8 cellular contexts compared by ENCODE assay signal in genomic region chr4:80184791-80185756, GRCh38. TPM values are rescaled to one million over a fixed set of nuclear protein-coding genes. Genes with fewer than 3 reads are reported as not detected.
DNase-seq lines count a peak whose midpoint lies in the region; ATAC-seq, FAIRE-seq and TF ChIP-seq lines count a peak whose summit lies in the region.

No MANE protein-coding gene starts in this region.

- intact Hi-C loops in aorta (cut with DNase I) = loop anchor here in 1 of 2 donors (5.0 kb wide), 1 partner anchor 113 kb away; the partner anchor contains the start of gene ANTXR2

- DNase-seq in EL = peak; percentile 12
- DNase-seq in bronchial epithelial cell (ENCODE audit: low read depth) = no peak
- no peak for DNase-seq in mesothelial cell of epicardium (ENCODE audit: low spot score in 2 of 2, unreplicated experiment in 2 of 2)
- no peak for DNase-seq in aorta
- no peak for DNase-seq in NCI-H128 (lab: John Stamatoyannopoulos, UW; ENCODE audit: unreplicated experiment)
- no peak for DNase-seq in DMS153 treated with DMSO at 0.1 percent for 48 hours (lab: John Stamatoyannopoulos, UW; ENCODE audit: unreplicated experiment)

- peaks cover 89% of the 10 kb centered on the region for H3K27me3 Mint-ChIP-seq in mesothelial cell of epicardium (ENCODE audit: low read depth)

- peaks cover 24% of the 10 kb centered on the region for H3K4me1 Mint-ChIP-seq in mesothelial cell of epicardium

- H3K9me3 ChIP-seq in Loucy (ENCODE audit: insufficient read depth, low read depth, low read length) (no peaks in the 10 kb centered on the region), aorta (ENCODE audit: control insufficient read depth, low read length) (no peaks in the 10 kb centered on the region)

- no peaks in the 10 kb centered on the region for H3K36me3 Mint-ChIP-seq in mesothelial cell of epicardium

- no peak for FAIRE-seq in bronchial epithelial cell (lab: Jason Lieb, UNC)

- H3K9ac ChIP-seq in Loucy (ENCODE audit: low read depth, low read length, poor library complexity, severe bottlenecking) = peak overlapping the region; percentile 98

- no peak overlapping the region for H3K27ac ChIP-seq in aorta (ENCODE audit: low read depth in 1 of 2, low read length in 2 of 2)

- ATAC-seq in aorta (ENCODE audit: low FRiP score) = no peak
- no peak for ATAC-seq in HG02798 (IDR thresholded peaks at IDR 0.05; ENCODE audit: poor library complexity, unreplicated experiment)

- H3K36me3 ChIP-seq in Loucy (ENCODE audit: insufficient read depth, low read length) (no peaks in the 10 kb centered on the region), bronchial epithelial cell (ENCODE audit: control insufficient read depth, insufficient read depth, low read length) (no peaks in the 10 kb centered on the region), aorta (ENCODE audit: control insufficient read depth in 1 of 2, insufficient read depth in 2 of 2, low read length in 1 of 2) (no peaks in the 10 kb centered on the region)

- H3K4me3 ChIP-seq in Loucy (ENCODE audit: low read length, poor library complexity, severe bottlenecking) = peak overlapping the region; percentile 93
- H3K4me3 ChIP-seq in bronchial epithelial cell (ENCODE audit: low read depth, low read length) = peak overlapping the region; percentile 56
- H3K4me3 ChIP-seq in aorta (ENCODE audit: low read length in 2 of 2) = peak overlapping the region; percentile 31 to 45

- H3K27ac Mint-ChIP-seq in mesothelial cell of epicardium = peak overlapping the region; percentile 44

- no peaks in the 10 kb centered on the region for H4K20me1 ChIP-seq in Loucy (ENCODE audit: insufficient read depth, low read length, poor library complexity, severe bottlenecking)

- H3K4me1 ChIP-seq in Loucy (ENCODE audit: insufficient read depth, low read length, poor library complexity, severe bottlenecking) (peaks cover 61% of the 10 kb centered on the region), aorta (ENCODE audit: control insufficient read depth in 1 of 2, insufficient read depth in 2 of 2, low read length in 2 of 2) (no peaks in the 10 kb centered on the region)

- peak; percentile 18; the same call in 1 of the 2 replicates for TF ChIP-seq CTCF in Loucy (conservative IDR thresholded peaks at IDR 0.05; ENCODE audit: low read length)
- no peak for TF ChIP-seq CTCF in bronchial epithelial cell (IDR thresholded peaks at IDR 0.05; ENCODE audit: insufficient read depth, low read length, severe bottlenecking)
- no peak for TF ChIP-seq CTCF in mesothelial cell of epicardium (IDR thresholded peaks at IDR 0.05; ENCODE audit: unreplicated experiment)

- WGBS in aorta, 2 donors = 3 to 4% methylated on average over 42 to 43 of the region's 43 CpGs

- peaks cover 76% of the 10 kb centered on the region for H3K79me2 ChIP-seq in Loucy (ENCODE audit: insufficient read depth, low read length)

- no peaks in the 10 kb centered on the region for H3K9me3 Mint-ChIP-seq in mesothelial cell of epicardium

- peak overlapping the region; percentile 97 for H3K4me2 ChIP-seq in Loucy (ENCODE audit: low read depth, low read length, poor library complexity, severe bottlenecking)

- peak overlapping the region; percentile 90 for H2AFZ ChIP-seq in Loucy (ENCODE audit: low read length)

- H3K4me3 Mint-ChIP-seq in mesothelial cell of epicardium = peak overlapping the region; percentile 85

- peaks cover 4% of the 10 kb centered on the region; the same call in 1 of the 2 replicates for H3F3A ChIP-seq in Loucy (ENCODE audit: low read depth)

- H3K27me3 ChIP-seq in Loucy (ENCODE audit: insufficient read depth, low read length, poor library complexity, severe bottlenecking) (no peaks in the 10 kb centered on the region), bronchial epithelial cell (ENCODE audit: control insufficient read depth, insufficient read depth, low read length) (no peaks in the 10 kb centered on the region), aorta (ENCODE audit: control insufficient read depth in 1 of 2, insufficient read depth in 2 of 2, low read length in 1 of 2) (peaks cover 0 to 3% of the 10 kb centered on the region in 2 donors)

- H3K9me2 ChIP-seq in Loucy (replicated peaks; ENCODE audit: low read depth, low read length) = no peaks in the 10 kb centered on the region

RNA-seq across cellular contexts. Expression of gene PRDM8, which starts 12.2 kb away (rescaled TPM):
- total RNA-seq in bronchial epithelial cell = 0.26 and 0.53 TPM in 2 replicates
- 1.6 to 2.4 TPM (median 1.7 TPM) in 3 replicates for total RNA-seq in mesothelial cell of epicardium
- total RNA-seq in aorta = 1 to 10 TPM; 3.6 to 4.8 TPM
- 1 to 10 TPM in 1 of 2 donors, under 1 TPM in 1; 0.31 to 1.0 TPM for polyA plus RNA-seq in aorta

Comparison
In these comparisons a context has a peak if more than half of its experiments do, and no peak if none do; other contexts are left out.
1. H3K4me3 ChIP-seq: peak in every context shown above with its lines; median percentile 93 in Loucy; 56 in bronchial epithelial cell; 38 in aorta.